In the genomic region with DNA sequence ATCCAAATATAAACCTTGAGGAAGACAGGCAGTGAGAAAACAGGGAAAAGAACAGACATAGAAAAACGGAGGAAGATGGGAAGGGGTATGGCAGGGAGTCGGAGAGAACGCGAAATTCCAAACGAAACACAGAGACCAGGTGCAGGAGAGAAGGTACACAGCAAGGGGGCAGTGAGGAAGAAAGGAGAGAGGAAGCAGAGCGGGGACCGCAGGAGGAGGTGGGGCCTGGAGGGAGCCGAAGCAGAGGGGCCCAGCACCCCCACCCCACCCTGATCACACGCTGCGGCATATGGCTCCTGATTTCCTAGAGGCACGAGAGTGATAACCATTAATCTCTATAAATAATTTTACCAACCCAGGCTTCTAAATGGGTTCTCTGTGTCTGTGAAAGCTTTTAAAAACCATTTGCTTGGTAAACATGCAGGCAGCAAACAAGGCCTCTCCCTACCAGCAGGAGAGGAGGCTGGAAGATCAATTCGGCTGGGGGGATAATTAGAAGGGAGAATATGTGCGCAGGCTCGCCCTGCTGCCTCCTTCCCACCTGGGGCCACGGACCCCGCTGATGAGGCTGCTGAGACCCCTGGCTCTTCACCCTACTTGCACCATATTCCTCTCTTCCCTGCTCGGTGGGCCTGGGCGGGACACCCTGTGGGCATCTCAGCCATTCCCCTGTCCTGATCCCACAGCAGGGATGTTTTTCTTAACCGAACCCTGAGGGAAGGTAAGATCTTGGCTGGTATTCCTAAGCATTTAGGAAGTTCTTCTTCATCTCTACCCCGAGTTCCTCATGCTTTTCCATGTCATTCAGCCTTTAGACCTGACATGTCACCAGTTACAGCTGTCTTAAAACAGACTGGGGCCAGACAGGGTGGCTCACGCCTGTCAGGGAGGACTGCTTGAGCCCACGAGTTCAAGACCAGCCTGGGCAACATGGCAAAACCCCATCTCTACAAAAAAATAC, we compare ENCODE assay signal across 1 cellular context.
TF ChIP-seq lines count a peak whose summit lies in the region.

No MANE protein-coding gene starts in this region.

TF ChIP-seq in GM23338, 12 proteins besides CTCF, POLR2A, EP300 and RAD21 (continued from another document):
- TF ChIP-seq, protein P1, sequence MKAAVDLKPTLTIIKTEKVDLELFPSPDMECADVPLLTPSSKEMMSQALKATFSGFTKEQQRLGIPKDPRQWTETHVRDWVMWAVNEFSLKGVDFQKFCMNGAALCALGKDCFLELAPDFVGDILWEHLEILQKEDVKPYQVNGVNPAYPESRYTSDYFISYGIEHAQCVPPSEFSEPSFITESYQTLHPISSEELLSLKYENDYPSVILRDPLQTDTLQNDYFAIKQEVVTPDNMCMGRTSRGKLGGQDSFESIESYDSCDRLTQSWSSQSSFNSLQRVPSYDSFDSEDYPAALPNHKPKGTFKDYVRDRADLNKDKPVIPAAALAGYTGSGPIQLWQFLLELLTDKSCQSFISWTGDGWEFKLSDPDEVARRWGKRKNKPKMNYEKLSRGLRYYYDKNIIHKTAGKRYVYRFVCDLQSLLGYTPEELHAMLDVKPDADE (IDR thresholded peaks at IDR 0.05), result no peak
- TF ChIP-seq STAT1 (IDR thresholded peaks at IDR 0.05; ENCODE audit: unreplicated experiment), result no peak
- no peak for TF ChIP-seq CREB1 (CRISPR knock-in tag; IDR thresholded peaks at IDR 0.05; ENCODE audit: low read depth)
- TF ChIP-seq NANOG (IDR thresholded peaks at IDR 0.05; ENCODE audit: borderline replicate concordance), result no peak
- no peak for TF ChIP-seq POLR2AphosphoS5 (IDR thresholded peaks at IDR 0.05; ENCODE audit: low read depth)
- no peak for TF ChIP-seq JUNB (IDR thresholded peaks at IDR 0.05; ENCODE audit: unreplicated experiment)
- TF ChIP-seq EZH2phosphoT487 (IDR thresholded peaks at IDR 0.05; ENCODE audit: unreplicated experiment), result no peak
- TF ChIP-seq ZNF331 (CRISPR knock-in tag; IDR thresholded peaks at IDR 0.05; ENCODE audit: low read depth), result no peak
- TF ChIP-seq EZH2 (IDR thresholded peaks at IDR 0.05; ENCODE audit: low read depth, unreplicated experiment), result no peak
